Comparison of ENCODE assay signal across 1 cellular context in genomic region chr10:45373003-45373782, GRCh38.
A peak's percentile ranks its signal among the peaks of the same experiment; 100 is the strongest.
TF ChIP-seq lines count a peak whose summit lies in the region.

No MANE protein-coding gene starts in this region.

TF ChIP-seq in WTC11, 78 proteins besides CTCF, POLR2A, EP300 and RAD21 (continued from another document):
- TF ChIP-seq, protein P1, sequence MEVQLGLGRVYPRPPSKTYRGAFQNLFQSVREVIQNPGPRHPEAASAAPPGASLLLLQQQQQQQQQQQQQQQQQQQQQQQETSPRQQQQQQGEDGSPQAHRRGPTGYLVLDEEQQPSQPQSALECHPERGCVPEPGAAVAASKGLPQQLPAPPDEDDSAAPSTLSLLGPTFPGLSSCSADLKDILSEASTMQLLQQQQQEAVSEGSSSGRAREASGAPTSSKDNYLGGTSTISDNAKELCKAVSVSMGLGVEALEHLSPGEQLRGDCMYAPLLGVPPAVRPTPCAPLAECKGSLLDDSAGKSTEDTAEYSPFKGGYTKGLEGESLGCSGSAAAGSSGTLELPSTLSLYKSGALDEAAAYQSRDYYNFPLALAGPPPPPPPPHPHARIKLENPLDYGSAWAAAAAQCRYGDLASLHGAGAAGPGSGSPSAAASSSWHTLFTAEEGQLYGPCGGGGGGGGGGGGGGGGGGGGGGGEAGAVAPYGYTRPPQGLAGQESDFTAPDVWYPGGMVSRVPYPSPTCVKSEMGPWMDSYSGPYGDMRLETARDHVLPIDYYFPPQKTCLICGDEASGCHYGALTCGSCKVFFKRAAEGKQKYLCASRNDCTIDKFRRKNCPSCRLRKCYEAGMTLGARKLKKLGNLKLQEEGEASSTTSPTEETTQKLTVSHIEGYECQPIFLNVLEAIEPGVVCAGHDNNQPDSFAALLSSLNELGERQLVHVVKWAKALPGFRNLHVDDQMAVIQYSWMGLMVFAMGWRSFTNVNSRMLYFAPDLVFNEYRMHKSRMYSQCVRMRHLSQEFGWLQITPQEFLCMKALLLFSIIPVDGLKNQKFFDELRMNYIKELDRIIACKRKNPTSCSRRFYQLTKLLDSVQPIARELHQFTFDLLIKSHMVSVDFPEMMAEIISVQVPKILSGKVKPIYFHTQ (CRISPR knock-in tag; IDR thresholded peaks at IDR 0.05), result no peak
- TF ChIP-seq, protein P2, sequence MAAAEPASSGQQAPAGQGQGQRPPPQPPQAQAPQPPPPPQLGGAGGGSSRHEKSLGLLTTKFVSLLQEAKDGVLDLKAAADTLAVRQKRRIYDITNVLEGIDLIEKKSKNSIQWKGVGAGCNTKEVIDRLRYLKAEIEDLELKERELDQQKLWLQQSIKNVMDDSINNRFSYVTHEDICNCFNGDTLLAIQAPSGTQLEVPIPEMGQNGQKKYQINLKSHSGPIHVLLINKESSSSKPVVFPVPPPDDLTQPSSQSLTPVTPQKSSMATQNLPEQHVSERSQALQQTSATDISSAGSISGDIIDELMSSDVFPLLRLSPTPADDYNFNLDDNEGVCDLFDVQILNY (CRISPR knock-in tag; IDR thresholded peaks at IDR 0.05), result peak; percentile 63; the same call in 1 of the 2 replicates
- 0 out of 2 replicates have a peak, but pooled peaks have one; percentile 57 for TF ChIP-seq GTF2I (CRISPR knock-in tag; conservative IDR thresholded peaks at IDR 0.05)
- TF ChIP-seq ESRRA (CRISPR knock-in tag; IDR thresholded peaks at IDR 0.05; ENCODE audit: borderline replicate concordance), result 0 out of 2 replicates have a peak, but pooled peaks have one; percentile 30
- TF ChIP-seq ZNF121 (CRISPR knock-in tag; IDR thresholded peaks at IDR 0.05), result no peak
- TF ChIP-seq AFF4 (CRISPR knock-in tag; IDR thresholded peaks at IDR 0.05; ENCODE audit: borderline replicate concordance), result no peak
- no peak for TF ChIP-seq CBFB (CRISPR knock-in tag; IDR thresholded peaks at IDR 0.05; ENCODE audit: low read depth)
- TF ChIP-seq, protein P3, sequence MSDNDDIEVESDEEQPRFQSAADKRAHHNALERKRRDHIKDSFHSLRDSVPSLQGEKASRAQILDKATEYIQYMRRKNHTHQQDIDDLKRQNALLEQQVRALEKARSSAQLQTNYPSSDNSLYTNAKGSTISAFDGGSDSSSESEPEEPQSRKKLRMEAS (CRISPR knock-in tag; IDR thresholded peaks at IDR 0.05), result peak; percentile 16; the same call in 1 of the 2 replicates
